Comparison of ENCODE assay signal across 2 cellular contexts in genomic region chr11:104091281-104092071, GRCh38.
TF ChIP-seq lines count a peak whose summit lies in the region.

No MANE protein-coding gene starts in this region.

TF ChIP-seq in SK-N-SH treated with all-trans-retinoic acid at 6 μM for 48 hours, 23 proteins besides CTCF, POLR2A, EP300 and RAD21 (continued from another document):
- no peak for TF ChIP-seq POU6F1 (CRISPR knock-in tag; IDR thresholded peaks at IDR 0.05; ENCODE audit: borderline replicate concordance, low read depth)

TF ChIP-seq in SK-N-SH, 30 proteins besides CTCF, POLR2A, EP300 and RAD21 (continued from another document):
- TF ChIP-seq POLR2AphosphoS5 (IDR thresholded peaks at IDR 0.05; ENCODE audit: low read depth, low read length) = no peak
- no peak for TF ChIP-seq IRF3 (IDR thresholded peaks at IDR 0.05; ENCODE audit: low read depth, low read length)
- TF ChIP-seq TCF12 (IDR thresholded peaks at IDR 0.05) = no peak
TF ChIP-seq in SK-N-SH: peak in this region for 0.
